ENCODE assay signal across 14 cellular contexts in genomic region chr2:47061989-47062678, GRCh38.
DNase-seq lines count a peak whose midpoint lies in the region; ATAC-seq and TF ChIP-seq lines count a peak whose summit lies in the region.
"Had no signal": no experiment of that assay in that cellular context is flagged by ENCODE, and none has a peak within 500 bp of the region (broad histone marks: within the 10 kb centered on the region; RNA-seq: fewer than 3 reads in every experiment).

No MANE protein-coding gene starts in this region.

- H3K9me3 Mint-ChIP-seq in brain = no peaks in the 10 kb centered on the region
- H3K9me3 Mint-ChIP-seq: activated T-helper 2 cell treated with anti-CD3 and anti-CD28 coated beads, Interferon-gamma antibody, Interleukin-2, Interleukin-4, amounts not matched to agents 10 μg/mL and 5 μg/mL and 100 μg/mL, durations not matched to agents 14 hours and 24 hours and 36 hours; H9 had no signal

- peak overlapping the region; percentile 30 for H3K9ac ChIP-seq in mesenchymal stem cell (ENCODE audit: low read length)

- no peak overlapping the region for H2BK15ac ChIP-seq in mesenchymal stem cell (ENCODE audit: low read depth, poor library complexity, severe bottlenecking)

- H3K4me3 Mint-ChIP-seq in brain = peak overlapping the region in 2 of 5 experiments; percentile 29 to 41
- H3K4me3 Mint-ChIP-seq: H9 had no signal

- peaks cover 77% of the 10 kb centered on the region for H3K4me1 Mint-ChIP-seq in brain

- TF ChIP-seq EP300 in transverse colon (IDR thresholded peaks at IDR 0.05; ENCODE audit: low read depth) = no peak

- H3K4ac ChIP-seq in mesenchymal stem cell (ENCODE audit: low read depth in 1 of 2, low read length in 2 of 2) = peak overlapping the region in 1 of 2 experiments; percentile 39

- H3K23ac ChIP-seq in mesenchymal stem cell (ENCODE audit: low read length in 2 of 2) = no peak overlapping the region

- H2AK5ac ChIP-seq in mesenchymal stem cell (ENCODE audit: low read length, severe bottlenecking) = peak overlapping the region; percentile 6

- peak overlapping the region; percentile 89 to 95 (median 95) for H3K27ac Mint-ChIP-seq in brain
- H3K27ac Mint-ChIP-seq: activated T-helper 2 cell treated with anti-CD3 and anti-CD28 coated beads, Interferon-gamma antibody, Interleukin-2, Interleukin-4, amounts not matched to agents 10 μg/mL and 5 μg/mL and 100 μg/mL, durations not matched to agents 14 hours and 24 hours and 36 hours had no signal

- H3K4me2 ChIP-seq in mesenchymal stem cell (ENCODE audit: low read length, poor library complexity, severe bottlenecking) = no peak overlapping the region

- H3K27me3 Mint-ChIP-seq in brain = no peaks in the 10 kb centered on the region

- H3K18ac ChIP-seq in mesenchymal stem cell (ENCODE audit: low read depth in 1 of 2, low read length in 2 of 2) = peak overlapping the region in 1 of 2 experiments; percentile 37

- H3K14ac ChIP-seq in mesenchymal stem cell (ENCODE audit: low read length in 2 of 2) = no peak overlapping the region

- H4K91ac ChIP-seq in mesenchymal stem cell (ENCODE audit: low read length) = peak overlapping the region; percentile 83

- WGBS in heart left ventricle, 4 donors = 44 to 51% (median 46%) methylated on average over 10 of the region's 10 CpGs
- 94% methylated on average over 9 of the region's 10 CpGs for WGBS in mesenchymal stem cell
- WGBS in transverse colon (ENCODE audit: low coverage in 1 of 2), 2 donors = 50 to 74% methylated on average over 1 to 10 of the region's 10 CpGs

- peak in 2 of 4 donors; percentile 31 to 36 for ATAC-seq in heart left ventricle
- no peak for ATAC-seq in Right ventricle myocardium inferior
- ATAC-seq: GM12878 had no signal

- H3K27me3 ChIP-seq in heart left ventricle (no peaks in the 10 kb centered on the region), mesenchymal stem cell (ENCODE audit: control insufficient read depth in 1 of 2, insufficient read depth in 1 of 2, low read length in 2 of 2) (no peaks in the 10 kb centered on the region), transverse colon (no peaks in the 10 kb centered on the region)

- H3K36me3 ChIP-seq in heart left ventricle = peaks cover 0 to 31% (median 0%) of the 10 kb centered on the region in 9 donors
- H3K36me3 ChIP-seq in mesenchymal stem cell (ENCODE audit: control insufficient read depth in 1 of 2, insufficient read depth in 2 of 2, low read depth in 1 of 2, low read length in 2 of 2) = peaks cover 28 to 55% of the 10 kb centered on the region in 2 experiments
- peaks cover 0 to 7% (median 0%) of the 10 kb centered on the region in 4 donors for H3K36me3 ChIP-seq in transverse colon

- H3K27ac ChIP-seq in heart left ventricle (peak overlapping the region in 9 of 12 donors; percentile 15 to 68 (median 45)), mesenchymal stem cell (ENCODE audit: low read length, poor library complexity, severe bottlenecking) (no peak overlapping the region), transverse colon (peak overlapping the region in 2 of 4 donors; percentile 33 to 35)

- peaks cover 17 to 79% (median 65%) of the 10 kb centered on the region in 12 donors for H3K4me1 ChIP-seq in heart left ventricle
- H3K4me1 ChIP-seq in mesenchymal stem cell (ENCODE audit: control insufficient read depth, insufficient read depth, low read depth, low read length) = peaks cover 34% of the 10 kb centered on the region
- H3K4me1 ChIP-seq in transverse colon = peaks cover 26 to 73% (median 45%) of the 10 kb centered on the region in 4 donors

- no peak for TF ChIP-seq POLR2A in heart left ventricle (IDR thresholded peaks at IDR 0.05)
- TF ChIP-seq POLR2A in transverse colon (IDR thresholded peaks at IDR 0.05) = no peak

- H3K36me3 Mint-ChIP-seq in brain = peaks cover 18% of the 10 kb centered on the region

- in situ Hi-C loops in transverse colon (cut with MboI; ENCODE audit: low pct_ligation_motif_present in 1 of 4, low pct_unique_long_range_greater_than_20kb in 1 of 4, low sequenced_read_pairs in 3 of 4) = no loop called here

- peak overlapping the region; percentile 44 to 47 for H2BK12ac ChIP-seq in mesenchymal stem cell (ENCODE audit: low read length in 2 of 2)

- intact Hi-C loops in heart left ventricle (cut with DNase I) (no loop called here), Right ventricle myocardium inferior (cut with DNase I) (loop anchor here (10.0 kb wide), 1 partner anchor 147 kb away; the partner anchor contains the start of gene MCFD2), transverse colon (cut with DNase I; ENCODE audit: low total_unique reads) (no loop called here)

- H3K9me3 ChIP-seq in heart left ventricle (no peaks in the 10 kb centered on the region), mesenchymal stem cell (ENCODE audit: control insufficient read depth, low read length) (no peaks in the 10 kb centered on the region), transverse colon (no peaks in the 10 kb centered on the region)

- DNase-seq in heart left ventricle = no peak
- DNase-seq in Right ventricle myocardium inferior (ENCODE audit: missing footprints) = no peak
- no peak for DNase-seq in mesenchymal stem cell
- no peak for DNase-seq in H4 (ENCODE audit: low spot score)
- no peak for DNase-seq in transverse colon
- DNase-seq in NCI-H1105 treated with DMSO at 0.1 percent for 48 hours (lab: John Stamatoyannopoulos, UW) = no peak
- no peak for DNase-seq in stimulated activated CD4-positive, alpha-beta T cell treated with anti-CD3 and anti-CD28 coated beads, Interleukin-15, amount 100 ng/mL, for 24 hours
- DNase-seq: DND-41, H9, NCI-H1417 treated with DMSO at 0.1 percent for 48 hours, SW 1271 had no signal

- H2AFZ ChIP-seq in mesenchymal stem cell (ENCODE audit: low read depth, low read length) = no peak overlapping the region

- no peak for TF ChIP-seq CTCF in heart left ventricle (IDR thresholded peaks at IDR 0.05)
- no peak for TF ChIP-seq CTCF in brain (conservative IDR thresholded peaks at IDR 0.05)
- TF ChIP-seq CTCF in transverse colon (IDR thresholded peaks at IDR 0.05) = no peak

- no peak overlapping the region for H4K8ac ChIP-seq in mesenchymal stem cell (ENCODE audit: low read length)

- H2BK120ac ChIP-seq in mesenchymal stem cell (ENCODE audit: low read depth, low read length) = no peak overlapping the region

- H3K79me1 ChIP-seq in mesenchymal stem cell (replicated peaks; ENCODE audit: low read length, poor library complexity, severe bottlenecking) = peaks cover 11% of the 10 kb centered on the region

- H2BK5ac ChIP-seq in mesenchymal stem cell (ENCODE audit: low read depth, low read length, poor library complexity, severe bottlenecking) = no peak overlapping the region

- H3K4me3 ChIP-seq in heart left ventricle (no peak overlapping the region), mesenchymal stem cell (ENCODE audit: insufficient read depth in 1 of 2, low read depth in 1 of 2, low read length in 2 of 2) (no peak overlapping the region), transverse colon (no peak overlapping the region)
- H3K4me3 ChIP-seq: GM12878 had no signal
